Comparison of ENCODE assay signal across 27 cellular contexts in genomic region chr16:24347556-24347955, GRCh38.
"Had no signal": no experiment of that assay in that cellular context is flagged by ENCODE, and none has a peak within 500 bp of the region (broad histone marks: within the 10 kb centered on the region; RNA-seq: fewer than 3 reads in every experiment).

No MANE protein-coding gene starts in this region.

- H3K36me3 ChIP-seq: breast epithelium had no signal

- H3K4me3 Mint-ChIP-seq: activated B cell treated with CpG ODN at 0.5 μM for 24 hours; activated CD4-positive, alpha-beta memory T cell treated with anti-CD3 and anti-CD28 coated beads, Interleukin-2, amount 10 ng/mL, durations not matched to agents 7 days and 5 days; activated CD4-positive, alpha-beta T cell treated with anti-CD3 and anti-CD28 coated beads, Interleukin-2, amount 10 ng/mL, durations not matched to agents 24 days and 14 days; activated naive CD4-positive, alpha-beta T cell treated with anti-CD3 and anti-CD28 coated beads, Interleukin-2, amount 10 ng/mL, durations not matched to agents 7 days and 5 days; activated naive CD8-positive, alpha-beta T cell treated with anti-CD3 and anti-CD28 coated beads for 36 hours; activated T-helper 17 cell treated with anti-CD3 and anti-CD28 coated beads, Interleukin-2, amount 50 U/mL, for 72 hours; IgD-negative memory B cell; T-helper 17 cell had no signal

- H3K4me1 ChIP-seq: breast epithelium had no signal

- H3K27me3 ChIP-seq: breast epithelium had no signal

- H3K27ac ChIP-seq: breast epithelium had no signal

- H3K4me1 Mint-ChIP-seq: activated B cell treated with CpG ODN at 0.5 μM for 24 hours had no signal

- H3K9me3 ChIP-seq: breast epithelium had no signal

- H3K36me3 Mint-ChIP-seq: activated naive CD4-positive, alpha-beta T cell treated with anti-CD3 and anti-CD28 coated beads, Interleukin-2, amount 10 ng/mL, durations not matched to agents 7 days and 5 days; activated naive CD8-positive, alpha-beta T cell treated with anti-CD3 and anti-CD28 coated beads for 36 hours had no signal

- H3K27ac Mint-ChIP-seq: activated B cell treated with CpG ODN at 0.5 μM for 24 hours; activated CD4-positive, alpha-beta memory T cell treated with anti-CD3 and anti-CD28 coated beads, Interleukin-2, amount 10 ng/mL, durations not matched to agents 7 days and 5 days; activated CD4-positive, alpha-beta T cell treated with anti-CD3 and anti-CD28 coated beads, Interleukin-2, amount 10 ng/mL, durations not matched to agents 24 days and 14 days; activated naive CD4-positive, alpha-beta T cell treated with anti-CD3 and anti-CD28 coated beads, Interleukin-2, amount 10 ng/mL, durations not matched to agents 7 days and 5 days; activated T-helper 17 cell treated with anti-CD3 and anti-CD28 coated beads, Interleukin-2, amount 50 U/mL, for 72 hours; T-helper 17 cell had no signal

- ATAC-seq: PC-3, T-helper 17 cell had no signal

- DNase-seq: activated B cell treated with CpG ODN at 0.5 μM for 24 hours; activated CD4-positive, alpha-beta memory T cell treated with anti-CD3 and anti-CD28 coated beads, Interleukin-2, amount 10 ng/mL, durations not matched to agents 7 days and 5 days; activated CD4-positive, alpha-beta T cell treated with anti-CD3 and anti-CD28 coated beads for 1 hour; activated CD4-positive, alpha-beta T cell treated with anti-CD3 and anti-CD28 coated beads, Interleukin-2, amount 10 ng/mL, durations not matched to agents 24 days and 14 days; activated gamma-delta T cell; activated naive CD4-positive, alpha-beta T cell treated with anti-CD3 and anti-CD28 coated beads, Interleukin-2, amount 10 ng/mL, durations not matched to agents 7 days and 5 days; activated naive CD8-positive, alpha-beta T cell treated with anti-CD3 and anti-CD28 coated beads for 36 hours; activated T-cell treated with anti-CD3 and anti-CD28 coated beads for 4 hours; activated T-cell treated with anti-CD3 and anti-CD28 coated beads, Interleukin-2, amount 50 U/mL, for 48 hours; caudate nucleus; KG1; NCI-H1092 treated with DMSO at 0.1 percent for 48 hours; NCI-H1417 treated with DMSO at 0.1 percent for 48 hours; NCI-H1694; NCI-H2029; NCI-H2107; NCI-H2171 treated with DMSO at 0.1 percent for 48 hours; NCI-H226; NCI-H510A; NCI-H69; PC-3; SHP77 treated with DMSO at 0.1 percent for 48 hours; T-helper 17 cell; T-helper 9 cell had no signal

- H3K27me3 Mint-ChIP-seq: activated CD4-positive, alpha-beta T cell treated with anti-CD3 and anti-CD28 coated beads, Interleukin-2, amount 10 ng/mL, durations not matched to agents 24 days and 14 days had no signal

- H3K9me3 Mint-ChIP-seq: activated B cell treated with CpG ODN at 0.5 μM for 24 hours; activated CD4-positive, alpha-beta memory T cell treated with anti-CD3 and anti-CD28 coated beads, Interleukin-2, amount 10 ng/mL, durations not matched to agents 7 days and 5 days; activated naive CD4-positive, alpha-beta T cell treated with anti-CD3 and anti-CD28 coated beads, Interleukin-2, amount 10 ng/mL, durations not matched to agents 7 days and 5 days; activated naive CD8-positive, alpha-beta T cell treated with anti-CD3 and anti-CD28 coated beads for 36 hours; activated T-helper 17 cell treated with anti-CD3 and anti-CD28 coated beads, Interleukin-2, amount 50 U/mL, for 72 hours; IgD-negative memory B cell had no signal

- H3K4me3 ChIP-seq: breast epithelium had no signal
